ENCODE assay signal across 15 cellular contexts in the genomic region with DNA sequence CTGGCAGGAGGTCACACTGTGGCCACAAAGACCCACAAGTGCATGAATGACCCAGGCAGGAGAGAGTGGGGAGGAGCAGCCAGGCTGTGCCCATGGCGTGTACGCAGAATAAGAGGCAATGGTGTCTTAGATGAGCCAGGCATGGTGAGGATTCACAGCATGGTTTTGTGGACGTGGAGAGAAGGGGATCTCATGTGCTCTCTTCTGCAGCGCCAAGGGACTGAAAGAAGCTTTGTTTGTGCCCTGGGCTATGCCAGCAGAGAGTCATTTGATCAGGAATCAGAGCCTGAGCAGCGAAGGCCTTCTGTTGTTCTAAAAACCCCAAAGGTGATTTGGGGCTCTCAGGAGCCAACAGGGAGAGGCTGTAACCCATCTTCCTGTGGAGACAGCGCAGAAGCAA.
"Had no signal": no experiment of that assay in that cellular context is flagged by ENCODE, and none has a peak within 500 bp of the region (broad histone marks: within the 10 kb centered on the region; RNA-seq: fewer than 3 reads in every experiment).

No MANE protein-coding gene starts in this region.

- H3K27ac ChIP-seq: colonic mucosa, epithelial cell of prostate, transverse colon had no signal

- H3K9me3 Mint-ChIP-seq: activated naive CD4-positive, alpha-beta T cell treated with anti-CD3 and anti-CD28 coated beads, Interleukin-2, amount 50 U/mL, for 72 hours; memory B cell; stimulated activated naive CD8-positive, alpha-beta T cell treated with anti-CD3 and anti-CD28 coated beads, Interleukin-15, amount 100 ng/mL, for 72 hours; T-helper 2 cell treated with Interferon-gamma antibody and Interleukin-4, amounts not matched to agents 5 μg/mL and 100 μg/mL, for 36 hours had no signal

- H3K36me3 ChIP-seq: colonic mucosa had no signal

- H3K4me3 Mint-ChIP-seq: memory B cell; nephron; stimulated activated naive CD8-positive, alpha-beta T cell treated with anti-CD3 and anti-CD28 coated beads, Interleukin-15, amount 100 ng/mL, for 72 hours; T-helper 2 cell treated with Interferon-gamma antibody and Interleukin-4, amounts not matched to agents 5 μg/mL and 100 μg/mL, for 36 hours had no signal

- DNase-seq: activated T-cell treated with anti-CD3 and anti-CD28 coated beads, Interleukin-2, amount 50 U/mL, for 1 hour; aorta; colonic mucosa; effector CD4-positive, alpha-beta T cell; retina; stimulated activated CD4-positive, alpha-beta T cell treated with anti-CD3 and anti-CD28 coated beads, Interleukin-15, amount 100 ng/mL, for 24 hours; stimulated activated CD4-positive, alpha-beta T cell treated with anti-CD3 and anti-CD28 coated beads, Interleukin-4, amount 100 ng/mL, for 4 hours; stimulated activated naive CD8-positive, alpha-beta T cell treated with anti-CD3 and anti-CD28 coated beads, Interleukin-15, amount 100 ng/mL, for 72 hours; SW 1271; transverse colon had no signal

- H3K27me3 Mint-ChIP-seq: memory B cell; stimulated activated naive CD8-positive, alpha-beta T cell treated with anti-CD3 and anti-CD28 coated beads, Interleukin-15, amount 100 ng/mL, for 72 hours had no signal

- H3K4me1 ChIP-seq: colonic mucosa, transverse colon had no signal

- H3K4me3 ChIP-seq: colonic mucosa, transverse colon had no signal

- H3K9me3 ChIP-seq: colonic mucosa, transverse colon had no signal

- H3K27me3 ChIP-seq: colonic mucosa, transverse colon had no signal

- H3K27ac Mint-ChIP-seq: activated naive CD4-positive, alpha-beta T cell treated with anti-CD3 and anti-CD28 coated beads, Interleukin-2, amount 50 U/mL, for 72 hours; nephron; T-helper 2 cell treated with Interferon-gamma antibody and Interleukin-4, amounts not matched to agents 5 μg/mL and 100 μg/mL, for 36 hours had no signal

- ATAC-seq: activated naive CD4-positive, alpha-beta T cell treated with anti-CD3 and anti-CD28 coated beads, Interleukin-2, amount 50 U/mL, for 72 hours; stimulated activated naive CD8-positive, alpha-beta T cell treated with anti-CD3 and anti-CD28 coated beads, Interleukin-15, amount 100 ng/mL, for 72 hours had no signal

- H3K4me1 Mint-ChIP-seq: stimulated activated naive CD8-positive, alpha-beta T cell treated with anti-CD3 and anti-CD28 coated beads, Interleukin-15, amount 100 ng/mL, for 72 hours had no signal
